In the genomic region with DNA sequence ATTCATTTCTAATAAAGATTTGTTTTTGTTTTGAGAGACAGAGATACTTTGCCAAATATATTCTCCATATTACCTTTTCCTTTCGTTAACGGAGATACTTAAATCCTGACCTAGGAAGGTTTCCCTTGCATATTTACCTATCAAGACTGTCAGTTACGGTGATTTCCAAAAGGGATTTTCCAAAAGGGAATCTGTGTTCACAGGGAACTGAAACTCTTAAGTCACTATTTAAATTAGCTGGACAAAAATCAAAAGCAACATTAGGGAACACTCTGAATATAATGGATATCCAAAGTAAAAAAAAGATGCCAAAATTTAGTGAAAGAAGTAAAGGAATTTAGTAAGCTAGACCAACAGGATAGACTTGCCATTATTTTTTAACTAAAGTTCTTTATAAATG, we compare ENCODE assay signal across 12 cellular contexts. TPM values are rescaled to one million over a fixed set of nuclear protein-coding genes. Genes with fewer than 3 reads are reported as not detected.
A peak's percentile ranks its signal among the peaks of the same experiment; 100 is the strongest.
DNase-seq lines count a peak whose midpoint lies in the region; ATAC-seq and TF ChIP-seq lines count a peak whose summit lies in the region.
"Had no signal": no experiment of that assay in that cellular context is flagged by ENCODE, and none has a peak within 500 bp of the region (broad histone marks: within the 10 kb centered on the region; RNA-seq: fewer than 3 reads in every experiment).

No MANE protein-coding gene starts in this region.

- intact Hi-C loops in left ventricle myocardium superior (cut with micrococcal nuclease) = no loop called here
- intact Hi-C loops in colonic mucosa (cut with DNase I) = no loop called here

- H3K27ac ChIP-seq in right atrium auricular region (peak overlapping the region; percentile 32 to 96), colonic mucosa (peak overlapping the region; percentile 99), mucosa of rectum (ENCODE audit: low read depth in 2 of 2, low read length in 2 of 2) (peak overlapping the region in 1 of 2 donors; percentile 12)

- DNase-seq in right atrium auricular region (ENCODE audit: low spot score) (no peak), left ventricle myocardium superior (no peak), colonic mucosa (no peak), Kasumi-1 (lab: John Stamatoyannopoulos, UW) (no peak)
- DNase-seq: CD8-positive, alpha-beta T cell; effector CD8-positive, alpha-beta T cell; H9; mesendoderm had no signal

- H3K4me3 ChIP-seq in right atrium auricular region (peak overlapping the region in 1 of 2 donors; percentile 90), colonic mucosa (peak overlapping the region; percentile 92), mucosa of rectum (ENCODE audit: low read length in 2 of 2) (peak overlapping the region; percentile 92 to 97)

- ATAC-seq in left ventricle myocardium superior (no peak), HG03280 (IDR thresholded peaks at IDR 0.05; ENCODE audit: unreplicated experiment) (no peak), GM18861 (IDR thresholded peaks at IDR 0.05; ENCODE audit: unreplicated experiment) (no peak), HG02571 (IDR thresholded peaks at IDR 0.05; ENCODE audit: unreplicated experiment) (no peak)
- ATAC-seq: CD8-positive, alpha-beta T cell had no signal

- peak overlapping the region in 1 of 2 donors; percentile 13 for H3K9ac ChIP-seq in colonic mucosa (ENCODE audit: low read depth in 2 of 2, low read length in 2 of 2)
- H3K9ac ChIP-seq in mucosa of rectum (ENCODE audit: low read depth in 1 of 2, low read length in 2 of 2) = peak overlapping the region; percentile 49 to 96

- H3K36me3 ChIP-seq in right atrium auricular region = peaks cover 6% of the 10 kb centered on the region
- no peaks in the 10 kb centered on the region for H3K36me3 ChIP-seq in colonic mucosa
- peaks cover 6 to 12% of the 10 kb centered on the region in 2 donors for H3K36me3 ChIP-seq in mucosa of rectum (ENCODE audit: control insufficient read depth in 2 of 2, insufficient read depth in 2 of 2, low read length in 2 of 2)

- peaks cover 0 to 73% of the 10 kb centered on the region in 2 donors for H3K4me1 ChIP-seq in right atrium auricular region
- H3K4me1 ChIP-seq in colonic mucosa = peaks cover 4% of the 10 kb centered on the region
- H3K4me1 ChIP-seq in mucosa of rectum (ENCODE audit: control insufficient read depth in 2 of 2, insufficient read depth in 2 of 2, low read length in 2 of 2) = peaks cover 28 to 43% of the 10 kb centered on the region in 2 donors

- no peak for TF ChIP-seq CTCF in right atrium auricular region (IDR thresholded peaks at IDR 0.05)
- no peak for TF ChIP-seq CTCF in colonic mucosa (IDR thresholded peaks at IDR 0.05)

- H3K9me3 ChIP-seq in right atrium auricular region = no peaks in the 10 kb centered on the region
- no peaks in the 10 kb centered on the region for H3K9me3 ChIP-seq in colonic mucosa
- H3K9me3 ChIP-seq in mucosa of rectum (ENCODE audit: control insufficient read depth in 2 of 2, low read length in 2 of 2) = no peaks in the 10 kb centered on the region

- H3K27me3 ChIP-seq in right atrium auricular region = no peaks in the 10 kb centered on the region
- no peaks in the 10 kb centered on the region for H3K27me3 ChIP-seq in colonic mucosa
- H3K27me3 ChIP-seq in mucosa of rectum (ENCODE audit: control insufficient read depth in 2 of 2, insufficient read depth in 2 of 2, low read length in 2 of 2) = no peaks in the 10 kb centered on the region

RNA-seq across cellular contexts. Expression of gene LRRFIP2, which starts 0.6 kb away (rescaled TPM):
- total RNA-seq in right atrium auricular region = 100 to 1,000 TPM in 1 of 2 donors, 10 to 100 TPM in 1; 82.3 to 142 TPM
- 137 TPM for total RNA-seq in left ventricle myocardium superior
- 100 to 1,000 TPM in 1 of 2 donors, 10 to 100 TPM in 1; 87.0 to 120 TPM for total RNA-seq in colonic mucosa
